ENCODE assay signal across 13 cellular contexts in genomic region chr6:11370191-11371018, GRCh38.
DNase-seq lines count a peak whose midpoint lies in the region; ATAC-seq, FAIRE-seq and TF ChIP-seq lines count a peak whose summit lies in the region.
"Had no signal": no experiment of that assay in that cellular context is flagged by ENCODE, and none has a peak within 500 bp of the region (broad histone marks: within the 10 kb centered on the region; RNA-seq: fewer than 3 reads in every experiment).

No MANE protein-coding gene starts in this region.

- no peaks in the 10 kb centered on the region for H3K9me3 ChIP-seq in CD4-positive, alpha-beta T cell (ENCODE audit: control insufficient read depth, low read length)

- POLR2A ChIA-PET in CD4-positive, alpha-beta T cell (lab: Charles Lee): interaction anchor here (1.3 kb wide), 1 partner anchor 12 kb away, joined by 4 read pairs; no protein-coding TSS in a partner anchor
- POLR2A ChIA-PET in activated B cell treated with CpG ODN at 0.5 μM for 24 hours (lab: Charles Lee): interaction anchor here (1.4 kb wide), 1 partner anchor 37 kb away, joined by 3 read pairs; no protein-coding TSS in a partner anchor
- POLR2A ChIA-PET in RWPE1 (lab: Yijun Ruan, JAX; ENCODE audit: low non-redundant PET): no interaction called here

- H3K4me3 Mint-ChIP-seq in CD4-positive, alpha-beta T cell: no peak overlapping the region
- H3K4me3 Mint-ChIP-seq in activated B cell treated with CpG ODN at 0.5 μM for 24 hours: no peak overlapping the region

- no peak overlapping the region for H3K27ac ChIP-seq in CD4-positive, alpha-beta T cell (ENCODE audit: low read depth, low read length)
- no peak overlapping the region for H3K27ac ChIP-seq in RWPE1

- TF ChIP-seq CTCF in CD4-positive, alpha-beta T cell (IDR thresholded peaks at IDR 0.05): no peak
- no peak for TF ChIP-seq CTCF in activated B cell treated with CpG ODN at 0.5 μM for 24 hours (IDR thresholded peaks at IDR 0.05)
- no peak for TF ChIP-seq CTCF in RWPE1 (conservative IDR thresholded peaks at IDR 0.05; ENCODE audit: low read depth)

- ATAC-seq in CD4-positive, alpha-beta T cell (ENCODE audit: poor library complexity): no peak
- ATAC-seq in activated B cell treated with CpG ODN at 0.5 μM for 24 hours (ENCODE audit: low read depth): no peak
- no peak for ATAC-seq in GM21786 (IDR thresholded peaks at IDR 0.05; ENCODE audit: unreplicated experiment)

- no peaks in the 10 kb centered on the region for H3K27me3 ChIP-seq in CD4-positive, alpha-beta T cell (ENCODE audit: control insufficient read depth, insufficient read depth, low read length)

- H3K4me1 Mint-ChIP-seq in CD4-positive, alpha-beta T cell (ENCODE audit: low read depth): peaks cover 82% of the 10 kb centered on the region
- peaks cover 91% of the 10 kb centered on the region for H3K4me1 Mint-ChIP-seq in activated B cell treated with CpG ODN at 0.5 μM for 24 hours

- peaks cover 64% of the 10 kb centered on the region for H3K36me3 Mint-ChIP-seq in CD4-positive, alpha-beta T cell (ENCODE audit: low read depth)
- peaks cover 46% of the 10 kb centered on the region for H3K36me3 Mint-ChIP-seq in activated B cell treated with CpG ODN at 0.5 μM for 24 hours (ENCODE audit: low read depth)

- no peak for DNase-seq in CD4-positive, alpha-beta T cell
- DNase-seq in activated B cell treated with CpG ODN at 0.5 μM for 24 hours (no peak), foreskin melanocyte (peak; percentile 66), pons (ENCODE audit: low spot score) (peak; percentile 46), epidermal melanocyte (ENCODE audit: insufficient read length, low spot score) (no peak), RWPE1 (ENCODE audit: low spot score) (no peak), GM19239 (ENCODE audit: insufficient read length, low spot score) (no peak)
- DNase-seq: AML-193, glutamatergic neuron, MV-4-11, SIG-M5 had no signal

- intact Hi-C loops in CD4-positive, alpha-beta T cell (cut with DNase I, micrococcal nuclease): no loop called here
- intact Hi-C loops in activated B cell treated with CpG ODN at 0.5 μM for 24 hours (cut with micrococcal nuclease): loop anchor here (5.0 kb wide), 1 partner anchor 278 kb away; the partner anchor contains the start of gene SMIM13

- no peaks in the 10 kb centered on the region for H3K27me3 Mint-ChIP-seq in CD4-positive, alpha-beta T cell
- H3K27me3 Mint-ChIP-seq in activated B cell treated with CpG ODN at 0.5 μM for 24 hours: no peaks in the 10 kb centered on the region

- no peaks in the 10 kb centered on the region for H3K9me3 Mint-ChIP-seq in CD4-positive, alpha-beta T cell
- H3K9me3 Mint-ChIP-seq in activated B cell treated with CpG ODN at 0.5 μM for 24 hours: no peaks in the 10 kb centered on the region

- no peak for FAIRE-seq in GM19239 (lab: Jason Lieb, UNC)
- FAIRE-seq: G401.6 had no signal

- CTCF ChIA-PET in CD4-positive, alpha-beta T cell (lab: Charles Lee): no interaction called here
- CTCF ChIA-PET in activated B cell treated with CpG ODN at 0.5 μM for 24 hours (lab: Charles Lee): no interaction called here
- CTCF ChIA-PET in RWPE1 (lab: Yijun Ruan, JAX): no interaction called here

- peak overlapping the region; percentile 28 for H3K27ac Mint-ChIP-seq in CD4-positive, alpha-beta T cell
- H3K27ac Mint-ChIP-seq in activated B cell treated with CpG ODN at 0.5 μM for 24 hours: peak overlapping the region; percentile 10

Comparison
In these comparisons a context has a peak if more than half of its experiments do, and no peak if none do; other contexts are left out.
1. DNase-seq: peak in foreskin melanocyte (single experiment) and pons (single experiment); none in CD4-positive, alpha-beta T cell (0 of 10), activated B cell treated with CpG ODN at 0.5 μM for 24 hours (single experiment), epidermal melanocyte (single experiment), RWPE1 (single experiment) and GM19239 (single experiment).